Comparison of ENCODE assay signal across 8 cellular contexts in the genomic region with DNA sequence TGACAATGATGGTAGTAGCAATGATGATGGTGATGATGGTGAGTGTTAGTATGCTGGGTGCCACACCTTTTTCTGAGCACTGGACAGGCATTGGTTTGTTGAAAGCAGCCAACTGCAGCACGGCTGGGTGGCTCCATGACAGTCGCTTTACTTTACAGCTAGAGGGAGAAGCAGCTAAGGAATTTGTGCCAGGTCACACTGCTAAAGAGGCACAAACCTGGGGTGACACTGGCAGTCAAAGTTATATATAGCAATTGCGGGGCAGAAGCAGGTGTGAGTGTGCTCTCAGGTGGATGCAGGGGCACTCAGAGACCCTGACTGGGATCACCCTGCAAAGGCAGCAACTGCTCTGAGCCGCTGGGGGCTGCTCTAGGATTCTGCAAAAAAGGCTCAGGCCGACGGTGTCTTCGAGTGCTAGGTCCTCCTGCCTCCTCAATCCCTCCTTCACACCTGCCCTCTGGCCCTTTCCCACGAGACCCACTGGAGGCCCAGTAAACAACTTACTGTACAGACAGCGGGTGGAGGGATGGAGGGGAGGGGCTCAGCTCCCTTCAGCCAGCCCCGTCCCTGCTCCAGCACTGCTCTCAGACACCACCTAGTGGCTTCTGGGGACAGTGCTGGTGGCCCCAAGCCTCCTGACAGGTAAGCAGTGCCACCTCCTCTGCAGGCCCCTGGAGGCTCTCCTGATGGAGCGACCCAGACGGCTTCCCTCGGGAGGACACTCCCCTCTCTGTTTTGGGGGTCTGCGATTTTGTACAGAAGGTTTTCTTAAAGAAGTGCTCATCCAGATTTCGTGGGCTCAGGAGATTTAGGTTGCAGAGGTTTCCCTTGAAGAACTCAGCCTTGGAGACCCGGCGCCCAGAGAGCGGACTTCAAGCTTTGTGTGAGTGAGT. TPM values are rescaled to one million over a fixed set of nuclear protein-coding genes. Genes with fewer than 3 reads are reported as not detected.
DNase-seq lines count a peak whose midpoint lies in the region; ATAC-seq and TF ChIP-seq lines count a peak whose summit lies in the region.

No MANE protein-coding gene starts in this region.

- no peak overlapping the region for H3K27ac ChIP-seq in effector memory CD4-positive, alpha-beta T cell (ENCODE audit: insufficient read depth, low read length, poor library complexity, severe bottlenecking)

- H3K27me3 ChIP-seq in effector memory CD4-positive, alpha-beta T cell (replicated peaks; ENCODE audit: control insufficient read depth, insufficient read depth, low read length, poor library complexity, severe bottlenecking) = no peaks in the 10 kb centered on the region

- peaks cover 13% of the 10 kb centered on the region for H3K4me1 ChIP-seq in effector memory CD4-positive, alpha-beta T cell (ENCODE audit: control insufficient read depth, insufficient read depth, low read length, poor library complexity, severe bottlenecking)

- ATAC-seq in GM18907 (IDR thresholded peaks at IDR 0.05; ENCODE audit: unreplicated experiment) = peak; percentile 57

- H3K36me3 ChIP-seq in effector memory CD4-positive, alpha-beta T cell (ENCODE audit: control insufficient read depth, insufficient read depth, low read length) = no peaks in the 10 kb centered on the region

- no peak overlapping the region for H3K4me3 ChIP-seq in AG09309 (ENCODE audit: control insufficient read depth, low read depth, low read length)
- H3K4me3 ChIP-seq in effector memory CD4-positive, alpha-beta T cell (ENCODE audit: insufficient read depth, low read depth, low read length, poor library complexity, severe bottlenecking) = no peak overlapping the region

- no peak for DNase-seq in AG09309 (ENCODE audit: low read depth)
- DNase-seq in HT-29 (ENCODE audit: low spot score) = peak; percentile 98
- DNase-seq in NOMO-1 treated with DMSO at 0.1 percent for 48 hours (lab: John Stamatoyannopoulos, UW; ENCODE audit: unreplicated experiment) = peak; percentile 48
- DNase-seq in activated CD8-positive, alpha-beta memory T cell treated with anti-CD3 and anti-CD28 coated beads for 1 hour (ENCODE audit: extremely low read depth in 1 of 2, low read depth in 1 of 2) = peak; percentile 53 to 55
- DNase-seq in effector memory CD4-positive, alpha-beta T cell = peak; percentile 53 to 65 (median 58)
- DNase-seq in myocyte (ENCODE audit: low read depth) = peak; percentile 76
- DNase-seq in stimulated activated CD8-positive, alpha-beta memory T cell treated with anti-CD3 and anti-CD28 coated beads, Interleukin-7, amount 100 ng/mL, for 48 hours (ENCODE audit: extremely low read depth in 1 of 2, low read depth in 1 of 2) = peak; percentile 41 to 66

- H3K9me3 ChIP-seq in effector memory CD4-positive, alpha-beta T cell (ENCODE audit: control insufficient read depth, low read length) = no peaks in the 10 kb centered on the region

- peak; percentile 98 for TF ChIP-seq CTCF in AG09309 (IDR thresholded peaks at IDR 0.05; ENCODE audit: control insufficient read depth, insufficient read depth, low read depth, low read length, missing control alignments)

RNA-seq across cellular contexts. Expression of a gene that starts 4.4 kb away (rescaled TPM):
- total RNA-seq in HT-29 (2014; rRNA removed; shearing (Covaris generic)) = 3,073 and 3,139 TPM in 2 replicates
- total RNA-seq in myocyte = 610 and 2,016 TPM in 2 replicates
- 2,121 TPM for polyA plus RNA-seq in myocyte (2012)

RNA-seq across cellular contexts. Expression of a gene that starts 15.4 kb away (rescaled TPM):
- 286 and 336 TPM in 2 replicates for total RNA-seq in HT-29 (2014; rRNA removed; shearing (Covaris generic))
- total RNA-seq in myocyte = 90.5 and 173 TPM in 2 replicates
- 82.7 TPM for polyA plus RNA-seq in myocyte (2012)

RNA-seq across cellular contexts. Expression of a gene that starts 24.5 kb away (rescaled TPM):
- 9.5 and 9.8 TPM in 2 replicates for total RNA-seq in HT-29 (2014; rRNA removed; shearing (Covaris generic))
- 3.8 and 4.4 TPM in 2 replicates for total RNA-seq in myocyte
- 4.1 TPM for polyA plus RNA-seq in myocyte (2012)

RNA-seq across cellular contexts. Expression of a gene that starts 44.8 kb away (rescaled TPM):
- 24.4 and 26.7 TPM in 2 replicates for total RNA-seq in HT-29 (2014; rRNA removed; shearing (Covaris generic))
- 0.05 and 0.10 TPM in 2 replicates for total RNA-seq in myocyte
- polyA plus RNA-seq in myocyte (2012) = not detected
